26 cellular contexts compared by ENCODE assay signal in the genomic region with DNA sequence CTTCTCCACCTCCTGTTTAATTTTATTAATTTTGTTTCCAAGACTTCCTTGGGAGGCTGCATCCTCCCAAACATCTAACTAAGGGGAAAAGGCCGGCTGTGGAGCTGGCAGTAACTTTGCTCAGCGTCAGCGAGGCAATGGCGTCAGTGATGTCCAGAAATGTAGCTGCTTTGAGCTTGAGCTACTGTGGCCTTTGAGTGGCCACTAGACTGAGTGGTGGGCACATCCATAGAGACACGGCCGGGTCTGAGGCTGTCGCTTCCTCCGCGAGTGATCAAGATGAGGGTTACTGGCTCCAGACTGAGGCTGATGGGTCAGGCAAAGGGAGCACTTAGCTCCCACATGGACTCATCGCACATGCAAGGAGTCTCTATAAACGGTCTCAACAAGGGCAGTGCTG.
"Had no signal": no experiment of that assay in that cellular context is flagged by ENCODE, and none has a peak within 500 bp of the region (broad histone marks: within the 10 kb centered on the region; RNA-seq: fewer than 3 reads in every experiment).

No MANE protein-coding gene starts in this region.

- DNase-seq: colonic mucosa; effector CD8-positive, alpha-beta T cell; endodermal cell; foreskin fibroblast; gastrocnemius medialis; head of caudate nucleus; left cardiac atrium; left lung; mesendoderm; nucleus accumbens; psoas muscle; right lobe of liver; stimulated activated CD4-positive, alpha-beta T cell treated with anti-CD3 and anti-CD28 coated beads, Interleukin-2, amount 100 ng/mL, for 48 hours; stimulated activated naive B cell treated with anti-CD40 and anti-IgM and Interleukin-4, amounts not matched to agents 10 μg/mL and 1 μg/mL and 100 μg/mL, for 72 hours; upper lobe of left lung had no signal

- ATAC-seq: esophagus mucosa; gastrocnemius medialis; left cardiac atrium; left lung; naive thymus-derived CD8-positive, alpha-beta T cell; psoas muscle; stimulated activated naive B cell treated with anti-CD40 and anti-IgM and Interleukin-4, amounts not matched to agents 10 μg/mL and 1 μg/mL and 100 μg/mL, for 72 hours had no signal

- H3K36me3 Mint-ChIP-seq: naive thymus-derived CD8-positive, alpha-beta T cell; neural progenitor cell; stimulated activated naive B cell treated with anti-CD40 and anti-IgM and Interleukin-4, amounts not matched to agents 10 μg/mL and 1 μg/mL and 100 μg/mL, for 72 hours had no signal

- H3K9me3 Mint-ChIP-seq: central memory CD8-positive, alpha-beta T cell; dendritic cell treated with granulocyte-macrophage colony-stimulating factor and Interleukin-4, amounts not matched to agents 40 ng/mL and 50 ng/mL, for 4 days; endodermal cell; naive thymus-derived CD8-positive, alpha-beta T cell; neural progenitor cell; stimulated activated naive B cell treated with anti-CD40 and anti-IgM and Interleukin-4, amounts not matched to agents 10 μg/mL and 1 μg/mL and 100 μg/mL, for 72 hours; stimulated activated naive CD8-positive, alpha-beta T cell treated with anti-CD3 and anti-CD28 coated beads, Interleukin-15, Interleukin-2, amounts not matched to agents 100 ng/mL and 50 ng/mL, for 24 hours had no signal

- H3K27me3 ChIP-seq: colonic mucosa, gastrocnemius medialis, hepatocyte, left lung, neural progenitor cell, right lobe of liver, tibial nerve, upper lobe of left lung had no signal

- H3K4me1 ChIP-seq: colonic mucosa, gastrocnemius medialis, left lung, psoas muscle, tibial nerve, upper lobe of left lung had no signal

- FAIRE-seq: urothelium cell line had no signal

- H3K27ac Mint-ChIP-seq: dendritic cell treated with granulocyte-macrophage colony-stimulating factor and Interleukin-4, amounts not matched to agents 40 ng/mL and 50 ng/mL, for 4 days; endodermal cell; naive thymus-derived CD8-positive, alpha-beta T cell; neural progenitor cell; stimulated activated naive B cell treated with anti-CD40 and anti-IgM and Interleukin-4, amounts not matched to agents 10 μg/mL and 1 μg/mL and 100 μg/mL, for 72 hours; stimulated activated naive CD8-positive, alpha-beta T cell treated with anti-CD3 and anti-CD28 coated beads, Interleukin-15, Interleukin-2, amounts not matched to agents 100 ng/mL and 50 ng/mL, for 24 hours had no signal

- H3K9me3 ChIP-seq: colonic mucosa, gastrocnemius medialis, left lung, psoas muscle, right lobe of liver, thoracic aorta, tibial nerve, upper lobe of left lung had no signal

- H3K27me3 Mint-ChIP-seq: dendritic cell treated with granulocyte-macrophage colony-stimulating factor and Interleukin-4, amounts not matched to agents 40 ng/mL and 50 ng/mL, for 4 days; stimulated activated naive B cell treated with anti-CD40 and anti-IgM and Interleukin-4, amounts not matched to agents 10 μg/mL and 1 μg/mL and 100 μg/mL, for 72 hours had no signal

- H3K4me3 ChIP-seq: colonic mucosa, gastrocnemius medialis, hepatocyte, left lung, neural progenitor cell, psoas muscle, right lobe of liver, thoracic aorta, tibial nerve, upper lobe of left lung had no signal

- H3K4me1 Mint-ChIP-seq: central memory CD8-positive, alpha-beta T cell had no signal

- H3K9ac ChIP-seq: neural progenitor cell had no signal

- H3K27ac ChIP-seq: colonic mucosa, epithelial cell of prostate, gastrocnemius medialis, hepatocyte, left lung, neural progenitor cell, psoas muscle, right lobe of liver, thoracic aorta, tibial nerve, upper lobe of left lung had no signal

- H3K4me3 Mint-ChIP-seq: central memory CD8-positive, alpha-beta T cell; dendritic cell treated with granulocyte-macrophage colony-stimulating factor and Interleukin-4, amounts not matched to agents 40 ng/mL and 50 ng/mL, for 4 days; endodermal cell; naive thymus-derived CD8-positive, alpha-beta T cell; neural progenitor cell; stimulated activated naive B cell treated with anti-CD40 and anti-IgM and Interleukin-4, amounts not matched to agents 10 μg/mL and 1 μg/mL and 100 μg/mL, for 72 hours; stimulated activated naive CD8-positive, alpha-beta T cell treated with anti-CD3 and anti-CD28 coated beads, Interleukin-15, Interleukin-2, amounts not matched to agents 100 ng/mL and 50 ng/mL, for 24 hours had no signal

- H3K36me3 ChIP-seq: colonic mucosa, gastrocnemius medialis, left lung, neural progenitor cell, right lobe of liver, thoracic aorta, tibial nerve, upper lobe of left lung had no signal
